Comparison of ENCODE assay signal across 24 cellular contexts in genomic region chr1:54127594-54127993, GRCh38. TPM values are rescaled to one million over a fixed set of nuclear protein-coding genes. Genes with fewer than 3 reads are reported as not detected.
DNase-seq lines count a peak whose midpoint lies in the region; ATAC-seq, FAIRE-seq and TF ChIP-seq lines count a peak whose summit lies in the region.
"Had no signal": no experiment of that assay in that cellular context is flagged by ENCODE, and none has a peak within 500 bp of the region (broad histone marks: within the 10 kb centered on the region; RNA-seq: fewer than 3 reads in every experiment).

No MANE protein-coding gene starts in this region.

- CTCF ChIA-PET in HepG2 (lab: Yijun Ruan, JAX; ENCODE audit: low intra/inter-chr PET ratio, low total read pairs) = no interaction called here

- peaks cover 25% of the 10 kb centered on the region for H3K4me1 ChIP-seq in HepG2 (ENCODE audit: insufficient read depth, low read length)
- no peaks in the 10 kb centered on the region for H3K4me1 ChIP-seq in right lobe of liver
- H3K4me1 ChIP-seq in foreskin keratinocyte = no peaks in the 10 kb centered on the region
- no peaks in the 10 kb centered on the region for H3K4me1 ChIP-seq in neural progenitor cell
- no peaks in the 10 kb centered on the region for H3K4me1 ChIP-seq in small intestine (ENCODE audit: control insufficient read depth in 2 of 2, insufficient read depth in 1 of 2, low read depth in 1 of 2, low read length in 1 of 2)
- H3K4me1 ChIP-seq: A549, HAP-1 had no signal

- POLR2A ChIA-PET in HepG2 (lab: Yijun Ruan, JAX) = no interaction called here

- H3K36me3 Mint-ChIP-seq in neural progenitor cell = no peaks in the 10 kb centered on the region

- no peaks in the 10 kb centered on the region for H3K9me3 Mint-ChIP-seq in neural progenitor cell
- H3K9me3 Mint-ChIP-seq: CD4-positive, alpha-beta T cell; IgD-negative memory B cell had no signal

- H3K4me3 Mint-ChIP-seq in neural progenitor cell = no peak overlapping the region
- H3K4me3 Mint-ChIP-seq: CD4-positive, alpha-beta T cell; IgD-negative memory B cell had no signal

- H3K27ac ChIP-seq in HepG2 (ENCODE audit: extremely low read length, insufficient read depth, low read length) (no peak overlapping the region), right lobe of liver (no peak overlapping the region), foreskin keratinocyte (no peak overlapping the region), neural progenitor cell (no peak overlapping the region), small intestine (ENCODE audit: low read depth in 1 of 2, low read length in 1 of 2) (no peak overlapping the region)
- H3K27ac ChIP-seq: 22Rv1, A549, C4-2B, GM23248, HL-60 had no signal

- H3K9ac ChIP-seq in HepG2 (ENCODE audit: insufficient read depth, low read depth, low read length) = no peak overlapping the region
- H3K9ac ChIP-seq in neural progenitor cell = no peak overlapping the region
- H3K9ac ChIP-seq: GM23248 had no signal

- H3K27me3 ChIP-seq in HepG2 (ENCODE audit: control insufficient read depth in 1 of 2, insufficient read depth in 2 of 2, low read length in 2 of 2) (peaks cover 4 to 28% of the 10 kb centered on the region in 2 experiments; a peak in 3 of 5 replicates), right lobe of liver (no peaks in the 10 kb centered on the region), foreskin keratinocyte (peaks cover 17% of the 10 kb centered on the region), neural progenitor cell (peaks cover 12% of the 10 kb centered on the region), small intestine (ENCODE audit: control insufficient read depth in 2 of 2, insufficient read depth in 2 of 2, low read length in 2 of 2) (no peaks in the 10 kb centered on the region)

- TF ChIP-seq CTCF in HepG2 (CRISPR knock-in tag; IDR thresholded peaks at IDR 0.05) = no peak
- TF ChIP-seq CTCF in right lobe of liver (IDR thresholded peaks at IDR 0.05) = no peak
- TF ChIP-seq CTCF in foreskin keratinocyte (conservative IDR thresholded peaks at IDR 0.05) = no peak
- TF ChIP-seq CTCF in neural progenitor cell (IDR thresholded peaks at IDR 0.05) = no peak

- intact Hi-C loops in HepG2 (cut with micrococcal nuclease; ENCODE audit: unreplicated experiment) (no loop called here), right lobe of liver (cut with DNase I) (loop anchor here in 1 of 2 donors (10.0 kb wide), 1 partner anchor 357 kb away; no protein-coding TSS in a partner anchor)

- peaks cover 13% of the 10 kb centered on the region for H3K4me1 Mint-ChIP-seq in neural progenitor cell

- TF ChIP-seq RAD21 in HepG2 (CRISPR knock-in tag; IDR thresholded peaks at IDR 0.05) = no peak

- FAIRE-seq in HepG2 (lab: Jason Lieb, UNC) (no peak), small intestine (lab: Jason Lieb, UNC) (no peak)
- FAIRE-seq: A549, GM19239 had no signal

- WGBS in HepG2 (ENCODE audit: low lambda C conversion rate) = 58% methylated on average over 3 of the region's 3 CpGs
- WGBS in right lobe of liver (ENCODE audit: insufficient coverage, low coverage, low lambda C conversion rate, missing lambda C conversion rate) = 100% methylated on average over 2 of the region's 3 CpGs
- WGBS in small intestine, 3 donors = 86 to 94% (median 87%) methylated on average over 3 of the region's 3 CpGs

- H3K79me2 ChIP-seq in HepG2 (ENCODE audit: insufficient read depth, low read length) (no peaks in the 10 kb centered on the region), neural progenitor cell (ENCODE audit: low read depth) (no peaks in the 10 kb centered on the region)

- no peaks in the 10 kb centered on the region for H3K36me3 ChIP-seq in HepG2 (replicated peaks in 1 of 2; ENCODE audit: control insufficient read depth in 1 of 2, insufficient read depth in 2 of 2, low read length in 2 of 2)
- H3K36me3 ChIP-seq in right lobe of liver = no peaks in the 10 kb centered on the region
- H3K36me3 ChIP-seq in neural progenitor cell = no peaks in the 10 kb centered on the region
- no peaks in the 10 kb centered on the region for H3K36me3 ChIP-seq in small intestine (ENCODE audit: control insufficient read depth in 2 of 2, insufficient read depth in 2 of 2, low read length in 2 of 2)
- H3K36me3 ChIP-seq: HAP-1 had no signal

- in situ Hi-C loops in HepG2 (cut with HindIII; ENCODE audit: extremely low pct_ligation_motif_present, low pct_unique_long_range_greater_than_20kb) = no loop called here

- H4K20me1 ChIP-seq in HepG2 (ENCODE audit: insufficient read depth, low read length) (no peaks in the 10 kb centered on the region), neural progenitor cell (ENCODE audit: low read depth) (no peaks in the 10 kb centered on the region)

- DNase-seq in HepG2 (ENCODE audit: low spot score) (no peak), right lobe of liver (no peak), foreskin keratinocyte (peak in 1 of 2 donors; percentile 22), neural progenitor cell (ENCODE audit: low spot score) (no peak), small intestine (no peak), activated T-cell treated with anti-CD3 and anti-CD28 coated beads for 4 hours (no peak)
- DNase-seq: AML-193; CD4-positive, alpha-beta T cell; DMS153; DMS79 treated with DMSO at 0.1 percent for 48 hours; GF-D8; GM23248 had no signal

- H3F3A ChIP-seq in neural progenitor cell (ENCODE audit: low read depth) = peaks cover 5% of the 10 kb centered on the region

- TF ChIP-seq POLR2A in HepG2 (IDR thresholded peaks at IDR 0.05; ENCODE audit: insufficient read depth in 1 of 2, low read depth in 2 of 2, low read length in 2 of 2) (no peak), right lobe of liver (IDR thresholded peaks at IDR 0.05) (no peak)

- peaks cover 22% of the 10 kb centered on the region for H3K27me3 Mint-ChIP-seq in neural progenitor cell (ENCODE audit: insufficient read depth, low read depth)
- H3K27me3 Mint-ChIP-seq: CD4-positive, alpha-beta T cell had no signal

- no peaks in the 10 kb centered on the region for H3K9me3 ChIP-seq in HepG2 (ENCODE audit: low read length)
- H3K9me3 ChIP-seq in right lobe of liver = no peaks in the 10 kb centered on the region
- H3K9me3 ChIP-seq in neural progenitor cell (ENCODE audit: low read depth) = no peaks in the 10 kb centered on the region
- no peaks in the 10 kb centered on the region for H3K9me3 ChIP-seq in small intestine (ENCODE audit: control insufficient read depth, low read depth)
- H3K9me3 ChIP-seq: A549, HAP-1 had no signal

- BruUV-seq in HepG2 (replicated peaks; lab: Mats Ljungman, UMichigan) = no TSS peak

- H3K27ac Mint-ChIP-seq in neural progenitor cell = peak overlapping the region; percentile 12
- H3K27ac Mint-ChIP-seq: CD4-positive, alpha-beta T cell had no signal

- TF ChIP-seq EP300 in HepG2 (IDR thresholded peaks at IDR 0.05; ENCODE audit: low read depth in 2 of 2, low read length in 2 of 2) (no peak), HepG2 (CRISPR knock-in tag; IDR thresholded peaks at IDR 0.05; ENCODE audit: borderline replicate concordance) (no peak)

- H3K4me3 ChIP-seq in HepG2 (replicated peaks in 1 of 3; ENCODE audit: insufficient read depth in 1 of 3, low read depth in 2 of 3, low read length in 3 of 3) (no peak overlapping the region), right lobe of liver (no peak overlapping the region), neural progenitor cell (no peak overlapping the region), small intestine (ENCODE audit: low read depth in 1 of 2, low read length in 2 of 2) (no peak overlapping the region)
- H3K4me3 ChIP-seq: A549, GM23248, HAP-1 had no signal

- ATAC-seq in HepG2 = no peak
- no peak for ATAC-seq in right lobe of liver
- peak; percentile 18 for ATAC-seq in foreskin keratinocyte
- ATAC-seq in GM18519 (IDR thresholded peaks at IDR 0.05; ENCODE audit: low FRiP score, unreplicated experiment) = no peak
- no peak for ATAC-seq in GM21528 (IDR thresholded peaks at IDR 0.05; ENCODE audit: low FRiP score, unreplicated experiment)
- ATAC-seq: A549 had no signal

- no peak overlapping the region for H2AFZ ChIP-seq in HepG2 (ENCODE audit: low read length)
- no peak overlapping the region for H2AFZ ChIP-seq in neural progenitor cell (replicated peaks)
- H2AFZ ChIP-seq: GM23248 had no signal

- H3K4me2 ChIP-seq in HepG2 (ENCODE audit: low read depth, low read length) (no peak overlapping the region), neural progenitor cell (no peak overlapping the region)
- H3K4me2 ChIP-seq: A549 had no signal

TF ChIP-seq in HepG2, 621 proteins besides CTCF, POLR2A, EP300 and RAD21 (continues in another document):
- peak; percentile 72 for TF ChIP-seq ZNF263 (CRISPR knock-in tag; IDR thresholded peaks at IDR 0.05)

RNA-seq across cellular contexts. Expression of gene CDCP2, which starts 25.2 kb away (rescaled TPM):
- not detected in 2 replicates for total RNA-seq in HepG2 (2016; rRNA removed; fragmentation: Illumina TruSeq; extraction: Trizol)
- total RNA-seq in HepG2 (2016; cell fraction: cytosol; rRNA removed; fragmentation: Illumina TruSeq; extraction: Trizol; ENCODE audit: low read depth) = not detected in 2 replicates
- total RNA-seq in HepG2 (2016; cell fraction: insoluble cytoplasmic fraction; rRNA removed; fragmentation: Illumina TruSeq; extraction: Trizol) = not detected in 2 replicates
- total RNA-seq in HepG2 (2016; cell fraction: membrane; rRNA removed; fragmentation: Illumina TruSeq; extraction: Trizol) = not detected in 2 replicates
- total RNA-seq in HepG2 (2016; cell fraction: nucleus; rRNA removed; fragmentation: Illumina TruSeq; extraction: Trizol) = not detected in 2 replicates
- 0.03 TPM in 1 of 2 replicates, not detected in the other for polyA plus RNA-seq in HepG2 (2011; rRNA removed)
- polyA plus RNA-seq in HepG2 (2011; cell fraction: cytosol; rRNA removed) = not detected in 2 replicates
- not detected in 2 replicates for polyA plus RNA-seq in HepG2 (2011; cell fraction: nucleus; rRNA removed)
- polyA plus RNA-seq in HepG2 (2012) = not detected in 2 replicates
- polyA plus RNA-seq in HepG2 (2016; cell fraction: cytosol; fragmentation: Illumina TruSeq; extraction: Trizol; ENCODE audit: low read depth) = not detected in 2 replicates
- not detected in 2 replicates for polyA plus RNA-seq in HepG2 (2016; cell fraction: insoluble cytoplasmic fraction; fragmentation: Illumina TruSeq; extraction: Trizol; ENCODE audit: low read depth)
- polyA plus RNA-seq in HepG2 (2016; cell fraction: membrane; fragmentation: Illumina TruSeq; extraction: Trizol; ENCODE audit: low read depth) = not detected in 2 replicates
- polyA plus RNA-seq in HepG2 (2016; cell fraction: nucleus; fragmentation: Illumina TruSeq; extraction: Trizol; ENCODE audit: insufficient read depth, low read depth) = not detected in 2 replicates
- polyA minus RNA-seq in HepG2 (2011; rRNA and poly(A)+ RNA removed; ENCODE audit: low replicate concordance) = not detected in 2 replicates
- not detected in 2 replicates for polyA minus RNA-seq in HepG2 (2011; cell fraction: cytosol; rRNA and poly(A)+ RNA removed)
- polyA minus RNA-seq in HepG2 (2011; cell fraction: nucleus; rRNA and poly(A)+ RNA removed) = not detected in 2 replicates
- not detected for total RNA-seq in right lobe of liver
- total RNA-seq in foreskin keratinocyte = not detected in 2 replicates
- not detected in 2 replicates for polyA plus RNA-seq in foreskin keratinocyte
- total RNA-seq in neural progenitor cell (ENCODE audit: low replicate concordance) = 0.15 TPM in 1 of 2 replicates, not detected in the other
- polyA plus RNA-seq in small intestine = under 1 TPM in 1 of 3 donors, not detected in 2; 0.07 TPM
- total RNA-seq: CD4-positive, alpha-beta T cell; GM23248; H4; HT1080 had no signal
- polyA plus RNA-seq: A549, BJ, GM23248, IgD-negative memory B cell had no signal
